In genomic region chr17:74276561-74277009, GRCh38 we compare ENCODE assay signal across 15 cellular contexts. TPM values are rescaled to one million over a fixed set of nuclear protein-coding genes. Genes with fewer than 3 reads are reported as not detected.
DNase-seq lines count a peak whose midpoint lies in the region; ATAC-seq and TF ChIP-seq lines count a peak whose summit lies in the region.
"Had no signal": no experiment of that assay in that cellular context is flagged by ENCODE, and none has a peak within 500 bp of the region (broad histone marks: within the 10 kb centered on the region; RNA-seq: fewer than 3 reads in every experiment).

No MANE protein-coding gene starts in this region.

- no peaks in the 10 kb centered on the region for H3K9me3 ChIP-seq in spleen

- peaks cover 18 to 44% (median 27%) of the 10 kb centered on the region in 6 donors for H3K4me1 ChIP-seq in spleen

- DNase-seq in DMS 273 (lab: John Stamatoyannopoulos, UW; ENCODE audit: unreplicated experiment), result peak; percentile 58
- DNase-seq in DMS 273 treated with DMSO at 0.1 percent for 48 hours (lab: John Stamatoyannopoulos, UW), result no peak
- peak in 50 of 58 donors; percentile 13 to 88 (median 64) for DNase-seq in anterior cingulate cortex (lab: John Stamatoyannopoulos, UW)
- peak; percentile 64 to 74 for DNase-seq in hippocampal formation (lab: John Stamatoyannopoulos, UW)
- no peak for DNase-seq in spleen
- DNase-seq in GOT3 (lab: John Stamatoyannopoulos, UW), result no peak
- DNase-seq in HuH-7.5 (ENCODE audit: low spot score), result no peak
- DNase-seq: activated B cell treated with CpG ODN at 0.5 μM for 24 hours; activated effector memory CD4-positive, alpha-beta T cell treated with anti-CD3 and anti-CD28 coated beads, Interleukin-2, amount 50 U/mL, for 16 hours; effector memory CD4-positive, alpha-beta T cell; NCI-H2081 treated with DMSO at 0.1 percent for 48 hours; OCI-M1 had no signal

- no peak for TF ChIP-seq POLR2A in spleen (IDR thresholded peaks at IDR 0.05)

- peaks cover 0 to 32% (median 0%) of the 10 kb centered on the region in 7 donors for H3K27me3 ChIP-seq in spleen (replicated peaks in 1 of 7)

- ATAC-seq in GM21737 (IDR thresholded peaks at IDR 0.05; ENCODE audit: unreplicated experiment), result no peak

- H3K27ac ChIP-seq in spleen, result peak overlapping the region in 7 of 8 donors; percentile 41 to 70 (median 52)
- H3K27ac ChIP-seq: 22Rv1 had no signal

- intact Hi-C loops in spleen (cut with DNase I; ENCODE audit: low total_unique reads), result no loop called here

- no peaks in the 10 kb centered on the region for H3K36me3 ChIP-seq in spleen

- TF ChIP-seq CTCF in spleen (IDR thresholded peaks at IDR 0.05 in 8 of 11, conservative IDR thresholded peaks at IDR 0.05 in 3 of 11), result no peak

- WGBS in spleen, 5 donors, result 46 to 65% (median 53%) methylated on average over 5 of the region's 5 CpGs

- no peak overlapping the region for H3K4me3 ChIP-seq in spleen

RNA-seq across cellular contexts. Expression of gene DNAI2, which starts 2.6 kb away (rescaled TPM):
- under 1 TPM in 3 of 7 donors, not detected in 4; 0.23 to 0.67 (median 0.29) TPM for total RNA-seq in spleen
- under 1 TPM in 2 of 3 donors, not detected in 1; 0.35 to 0.72 TPM for polyA plus RNA-seq in spleen
- total RNA-seq: activated B cell treated with CpG ODN at 0.5 μM for 24 hours had no signal
- polyA plus RNA-seq: neural cell had no signal

RNA-seq across cellular contexts. Expression of gene KIF19, which starts 49.4 kb away (rescaled TPM):
- 10 to 100 TPM; 15.9 to 48.2 (median 24.1) TPM for total RNA-seq in spleen
- polyA plus RNA-seq in spleen, result 10 to 100 TPM in 2 of 3 donors, 1 to 10 TPM in 1; 5.7 to 22.8 (median 13.3) TPM
- total RNA-seq: activated B cell treated with CpG ODN at 0.5 μM for 24 hours had no signal
- polyA plus RNA-seq: neural cell had no signal

Comparison
In these comparisons a context has a peak if more than half of its experiments do, and no peak if none do; other contexts are left out.
1. DNase-seq: peak in DMS 273 (single experiment), anterior cingulate cortex (50 of 58) and hippocampal formation (2 of 2); none in DMS 273 treated with DMSO at 0.1 percent for 48 hours (single experiment), spleen (single experiment), GOT3 (single experiment) and HuH-7.5 (single experiment).